In genomic region chr9:77582572-77583365, GRCh38 we compare ENCODE assay signal across 2 cellular contexts.
TF ChIP-seq lines count a peak whose summit lies in the region.

No MANE protein-coding gene starts in this region.

TF ChIP-seq in H1, 55 proteins besides CTCF, POLR2A, EP300 and RAD21:
- TF ChIP-seq SP2 (IDR thresholded peaks at IDR 0.05; ENCODE audit: low read length) (no peak), SP1 (IDR thresholded peaks at IDR 0.05; ENCODE audit: low read depth, low read length) (no peak), JUN (IDR thresholded peaks at IDR 0.05; ENCODE audit: low read depth, low read length) (no peak), CBX5 (IDR thresholded peaks at IDR 0.05; ENCODE audit: low read depth, low read length) (no peak), SP4 (IDR thresholded peaks at IDR 0.05; ENCODE audit: low read length) (no peak), RXRA (IDR thresholded peaks at IDR 0.05; ENCODE audit: insufficient read depth, low read depth, low read length) (no peak), BACH1 (IDR thresholded peaks at IDR 0.05; ENCODE audit: low read length) (no peak), JUND (IDR thresholded peaks at IDR 0.05; ENCODE audit: low read length) (no peak), NANOG (IDR thresholded peaks at IDR 0.05; ENCODE audit: insufficient read depth, low read depth, low read length, poor library complexity, severe bottlenecking) (no peak), TEAD4 (IDR thresholded peaks at IDR 0.05; ENCODE audit: low read depth, low read length) (no peak), GABPA (IDR thresholded peaks at IDR 0.05; ENCODE audit: borderline replicate concordance, insufficient read depth, low read length) (no peak), E2F6 (IDR thresholded peaks at IDR 0.05) (no peak), FOSL1 (IDR thresholded peaks at IDR 0.05; ENCODE audit: insufficient read depth, low read depth, low read length) (no peak), EZH2 (IDR thresholded peaks at IDR 0.05; ENCODE audit: low read depth, low read length, severe bottlenecking) (no peak), TAF1 (IDR thresholded peaks at IDR 0.05; ENCODE audit: low read depth, low read length) (no peak), SRF (IDR thresholded peaks at IDR 0.05; ENCODE audit: low read depth, low read length) (no peak)

TF ChIP-seq in HepG2, 621 proteins besides CTCF, POLR2A, EP300 and RAD21:
- TF ChIP-seq HNRNPUL1 (IDR thresholded peaks at IDR 0.05; ENCODE audit: low read depth, low read length) (no peak), CEBPB (IDR thresholded peaks at IDR 0.05; ENCODE audit: borderline replicate concordance, low read depth, low read length) (peak; percentile 34; the same call in 1 of the 2 replicates)
